Comparison of ENCODE assay signal across 22 cellular contexts in genomic region chr1:118945460-118945859, GRCh38. TPM values are rescaled to one million over a fixed set of nuclear protein-coding genes. Genes with fewer than 3 reads are reported as not detected.
DNase-seq lines count a peak whose midpoint lies in the region; ATAC-seq and TF ChIP-seq lines count a peak whose summit lies in the region.
"Had no signal": no experiment of that assay in that cellular context is flagged by ENCODE, and none has a peak within 500 bp of the region (broad histone marks: within the 10 kb centered on the region; RNA-seq: fewer than 3 reads in every experiment).

No MANE protein-coding gene starts in this region.

- H3K4me1 Mint-ChIP-seq in activated CD8-positive, alpha-beta T cell treated with anti-CD3 and anti-CD28 coated beads for 36 hours (ENCODE audit: low read depth): no peaks in the 10 kb centered on the region
- H3K4me1 Mint-ChIP-seq: activated CD4-positive, alpha-beta T cell treated with anti-CD3 and anti-CD28 coated beads for 36 hours; mesothelial cell of epicardium; neural crest cell had no signal

- intact Hi-C loops in activated CD8-positive, alpha-beta T cell treated with anti-CD3 and anti-CD28 coated beads for 36 hours (cut with micrococcal nuclease): no loop called here

- H3K27me3 Mint-ChIP-seq in activated CD8-positive, alpha-beta T cell treated with anti-CD3 and anti-CD28 coated beads for 36 hours: no peaks in the 10 kb centered on the region
- H3K27me3 Mint-ChIP-seq: stimulated activated naive CD8-positive, alpha-beta T cell treated with anti-CD3 and anti-CD28 coated beads, Interleukin-15, Interleukin-2, amounts not matched to agents 100 ng/mL and 50 ng/mL, for 24 hours had no signal

- peak; percentile 66 for DNase-seq in AG08395 (ENCODE audit: low spot score)
- peak; percentile 41 for DNase-seq in H4 (ENCODE audit: low spot score)
- DNase-seq in SJCRH30: peak; percentile 31 to 61
- DNase-seq in kidney tubule cell (ENCODE audit: low spot score): peak; percentile 86
- no peak for DNase-seq in activated CD8-positive, alpha-beta T cell treated with anti-CD3 and anti-CD28 coated beads for 36 hours
- no peak for DNase-seq in NOMO-1 (lab: John Stamatoyannopoulos, UW; ENCODE audit: unreplicated experiment in 2 of 2)
- DNase-seq in activated CD4-positive, alpha-beta T cell treated with anti-CD3 and anti-CD28 coated beads for 4 hours: no peak
- DNase-seq: activated CD4-positive, alpha-beta T cell treated with anti-CD3 and anti-CD28 coated beads for 36 hours; activated CD8-positive, alpha-beta memory T cell treated with anti-CD3 and anti-CD28 coated beads, Interleukin-2, amount 50 U/mL, for 4 hours; activated gamma-delta T cell treated with Interleukin-2 at 50 U/mL for 16 hours; amygdala; H7; NCI-H1436 treated with DMSO at 0.1 percent for 48 hours; NCI-H2227 treated with DMSO at 0.1 percent for 48 hours; T1000 had no signal

- no peak overlapping the region for H3K27ac ChIP-seq in SJCRH30
- H3K27ac ChIP-seq: right atrium auricular region, SK-N-MC had no signal

- peaks cover 34% of the 10 kb centered on the region for H3K4me1 ChIP-seq in SJCRH30
- H3K4me1 ChIP-seq: right atrium auricular region had no signal

- ATAC-seq in GM18907 (IDR thresholded peaks at IDR 0.05; ENCODE audit: unreplicated experiment): no peak
- ATAC-seq in activated CD8-positive, alpha-beta T cell treated with anti-CD3 and anti-CD28 coated beads for 36 hours: no peak
- ATAC-seq: activated CD4-positive, alpha-beta T cell treated with anti-CD3 and anti-CD28 coated beads for 36 hours had no signal

- TF ChIP-seq CTCF in activated CD8-positive, alpha-beta T cell treated with anti-CD3 and anti-CD28 coated beads for 36 hours (IDR thresholded peaks at IDR 0.05): no peak

- H3K27ac Mint-ChIP-seq in activated CD8-positive, alpha-beta T cell treated with anti-CD3 and anti-CD28 coated beads for 36 hours: no peak overlapping the region
- H3K27ac Mint-ChIP-seq: activated CD4-positive, alpha-beta T cell treated with anti-CD3 and anti-CD28 coated beads for 36 hours; mesothelial cell of epicardium; stimulated activated naive CD8-positive, alpha-beta T cell treated with anti-CD3 and anti-CD28 coated beads, Interleukin-15, Interleukin-2, amounts not matched to agents 100 ng/mL and 50 ng/mL, for 24 hours had no signal

- H3K9me3 Mint-ChIP-seq in activated CD8-positive, alpha-beta T cell treated with anti-CD3 and anti-CD28 coated beads for 36 hours: no peaks in the 10 kb centered on the region
- H3K9me3 Mint-ChIP-seq: mesothelial cell of epicardium, neural crest cell had no signal

- CTCF ChIA-PET in activated CD8-positive, alpha-beta T cell treated with anti-CD3 and anti-CD28 coated beads for 36 hours (lab: Charles Lee): no interaction called here

- H3K36me3 Mint-ChIP-seq in activated CD8-positive, alpha-beta T cell treated with anti-CD3 and anti-CD28 coated beads for 36 hours (ENCODE audit: low read depth): no peaks in the 10 kb centered on the region
- H3K36me3 Mint-ChIP-seq: mesothelial cell of epicardium had no signal

- H3K9me3 ChIP-seq in SJCRH30 (replicated peaks): no peaks in the 10 kb centered on the region
- H3K9me3 ChIP-seq: right atrium auricular region had no signal

- peaks cover 12% of the 10 kb centered on the region; the same call in 1 of the 2 replicates for H3K36me3 ChIP-seq in SJCRH30
- H3K36me3 ChIP-seq: right atrium auricular region had no signal

- POLR2A ChIA-PET in activated CD8-positive, alpha-beta T cell treated with anti-CD3 and anti-CD28 coated beads for 36 hours (lab: Charles Lee): no interaction called here

- no peak overlapping the region for H3K4me3 ChIP-seq in SJCRH30
- H3K4me3 ChIP-seq: right atrium auricular region, SK-N-MC had no signal

- no peaks in the 10 kb centered on the region for H3K27me3 ChIP-seq in SJCRH30
- H3K27me3 ChIP-seq: right atrium auricular region had no signal

- H3K4me3 Mint-ChIP-seq in activated CD8-positive, alpha-beta T cell treated with anti-CD3 and anti-CD28 coated beads for 36 hours: no peak overlapping the region
- H3K4me3 Mint-ChIP-seq: activated CD4-positive, alpha-beta T cell treated with anti-CD3 and anti-CD28 coated beads for 36 hours; mesothelial cell of epicardium; neural crest cell; stimulated activated naive CD8-positive, alpha-beta T cell treated with anti-CD3 and anti-CD28 coated beads, Interleukin-15, Interleukin-2, amounts not matched to agents 100 ng/mL and 50 ng/mL, for 24 hours had no signal

RNA-seq across cellular contexts. Expression of gene TBX15, which starts 42.7 kb away (rescaled TPM):
- total RNA-seq in H4 (2014; rRNA removed; shearing (Covaris generic)): not detected in 2 replicates
- 58.0 and 63.1 TPM in 2 replicates for total RNA-seq in SJCRH30 (2014; rRNA removed; shearing (Covaris generic))
- not detected for total RNA-seq in activated CD8-positive, alpha-beta T cell treated with anti-CD3 and anti-CD28 coated beads for 36 hours
- total RNA-seq: activated CD4-positive, alpha-beta T cell treated with anti-CD3 and anti-CD28 coated beads for 36 hours; mesothelial cell of epicardium; ureter had no signal

Comparison
In these comparisons a context has a peak if more than half of its experiments do, and no peak if none do; other contexts are left out.
1. DNase-seq: peak in AG08395 (single experiment), H4 (single experiment), SJCRH30 (2 of 2) and kidney tubule cell (single experiment); none in activated CD8-positive, alpha-beta T cell treated with anti-CD3 and anti-CD28 coated beads for 36 hours (single experiment), NOMO-1 (0 of 2) and activated CD4-positive, alpha-beta T cell treated with anti-CD3 and anti-CD28 coated beads for 4 hours (0 of 2).
2. RNA of gene TBX15, which starts 42.7 kb away (total RNA-seq): 58.0 to 63.1 TPM in SJCRH30; not detected in H4 and not detected in activated CD8-positive, alpha-beta T cell treated with anti-CD3 and anti-CD28 coated beads for 36 hours; every median in the first group is over 10 times any median in the second.